ENCODE assay signal across 30 cellular contexts in the genomic region with DNA sequence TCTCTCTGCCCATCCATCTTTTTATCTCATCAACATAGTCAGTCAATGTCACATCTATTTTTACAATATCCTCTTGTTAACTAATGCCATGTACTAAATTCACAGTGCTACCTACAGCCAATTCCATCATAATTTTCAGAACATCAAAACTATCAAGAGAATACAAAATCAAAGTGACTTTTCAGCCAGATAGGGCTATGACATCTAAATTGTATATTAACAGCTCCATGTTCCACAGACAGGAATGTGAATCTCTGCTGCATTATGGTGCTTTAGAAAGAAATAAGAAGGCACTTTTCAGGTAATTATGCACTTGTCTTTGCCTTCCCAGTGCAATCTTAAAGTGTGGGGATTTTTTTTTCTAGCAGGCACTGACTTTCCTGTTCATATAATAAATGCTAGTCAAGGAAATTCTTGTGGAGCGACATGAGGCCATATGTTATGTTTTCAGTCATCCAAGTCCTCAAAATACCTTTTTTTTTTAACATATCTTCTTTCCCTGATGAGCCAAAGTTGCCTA.
"Had no signal": no experiment of that assay in that cellular context is flagged by ENCODE, and none has a peak within 500 bp of the region (broad histone marks: within the 10 kb centered on the region; RNA-seq: fewer than 3 reads in every experiment).

No MANE protein-coding gene starts in this region.

- H3K9me3 ChIP-seq: adrenal gland, ascending aorta, body of pancreas, breast epithelium had no signal

- H3K27ac ChIP-seq: adrenal gland, ascending aorta, body of pancreas, brain microvascular endothelial cell, breast epithelium, cardiac muscle cell had no signal

- H3K27me3 ChIP-seq: adrenal gland, ascending aorta, body of pancreas, brain microvascular endothelial cell, breast epithelium, cardiac muscle cell had no signal

- DNase-seq: activated effector memory CD4-positive, alpha-beta T cell treated with anti-CD3 and anti-CD28 coated beads, Interleukin-2, amount 50 U/mL, for 16 hours; activated effector memory CD4-positive, alpha-beta T cell treated with Interleukin-2 at 50 U/mL for 16 hours; activated gamma-delta T cell; activated gamma-delta T cell treated with Interleukin-2 at 50 U/mL for 16 hours; activated naive CD4-positive, alpha-beta T cell; activated naive CD4-positive, alpha-beta T cell treated with anti-CD3 and anti-CD28 coated beads for 36 hours; activated naive CD4-positive, alpha-beta T cell treated with anti-CD3 and anti-CD28 coated beads, Interleukin-2, amount 10 ng/mL, durations not matched to agents 7 days and 5 days; activated naive CD4-positive, alpha-beta T cell treated with anti-CD3 and anti-CD28 coated beads, Interleukin-2, amount 50 U/mL, for 16 hours; activated naive CD4-positive, alpha-beta T cell treated with Interleukin-2 at 50 U/mL for 16 hours; activated naive CD8-positive, alpha-beta T cell treated with anti-CD3 and anti-CD28 coated beads for 36 hours; activated naive CD8-positive, alpha-beta T cell treated with anti-CD3 and anti-CD28 coated beads, Interleukin-2, amount 10 ng/mL, durations not matched to agents 7 days and 5 days; activated naive CD8-positive, alpha-beta T cell treated with anti-CD3 and anti-CD28 coated beads, Interleukin-2, amount 50 U/mL, for 24 hours; activated T-cell treated with anti-CD3 and anti-CD28 coated beads, Interleukin-2, amount 50 U/mL, for 1 hour; activated T-cell treated with anti-CD3 and anti-CD28 coated beads, Interleukin-2, amount 50 U/mL, for 24 hours; activated T-cell treated with anti-CD3 and anti-CD28 coated beads, Interleukin-2, amount 50 U/mL, for 4 hours; activated T-cell treated with anti-CD3 and anti-CD28 coated beads, Interleukin-2, amount 50 U/mL, for 48 hours; activated T-cell treated with anti-CD3 and anti-CD28 coated beads, Interleukin-2, amount 50 U/mL, for 72 hours; adrenal gland; amniotic stem cell; amygdala; anterior cingulate cortex; aorta; body of pancreas; brain microvascular endothelial cell; caudate nucleus; central memory CD4-positive, alpha-beta T cell; cerebellar nuclear complex had no signal

- H3K36me3 ChIP-seq: adrenal gland, ascending aorta, brain microvascular endothelial cell, breast epithelium, cardiac muscle cell had no signal

- H3K4me3 ChIP-seq: adrenal gland, ascending aorta, body of pancreas, breast epithelium, cardiac muscle cell had no signal
